Comparison of ENCODE assay signal across 18 cellular contexts in the genomic region with DNA sequence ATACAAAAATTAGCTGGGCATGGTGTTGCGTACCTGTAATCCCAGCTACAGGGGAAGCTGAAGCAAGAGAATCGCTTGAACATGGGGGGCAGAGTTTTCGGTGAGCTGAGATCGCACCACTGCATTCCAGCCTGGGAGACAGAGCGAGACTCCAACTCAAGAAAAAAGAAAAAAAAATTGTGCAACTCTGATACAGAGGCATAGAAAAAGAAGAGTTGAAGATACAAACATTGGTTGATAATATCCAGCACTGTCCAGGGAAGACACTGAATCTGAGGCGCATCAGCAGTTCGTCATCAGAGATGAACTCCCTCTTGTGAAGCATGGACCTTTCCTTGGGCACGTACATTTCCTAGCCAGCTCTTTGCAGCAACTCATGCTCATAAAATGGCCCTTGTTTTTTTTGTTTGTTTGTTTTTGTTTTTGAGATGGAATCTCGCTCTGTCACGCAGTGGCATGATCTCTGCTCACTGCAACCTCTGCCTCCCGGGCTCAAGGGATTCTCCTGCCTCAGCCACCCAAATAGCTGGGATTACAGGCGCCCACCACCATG. TPM values are rescaled to one million over a fixed set of nuclear protein-coding genes. Genes with fewer than 3 reads are reported as not detected.
"Had no signal": no experiment of that assay in that cellular context is flagged by ENCODE, and none has a peak within 500 bp of the region (broad histone marks: within the 10 kb centered on the region; RNA-seq: fewer than 3 reads in every experiment).

No MANE protein-coding gene starts in this region.

- H3K4me1 ChIP-seq: esophagus muscularis mucosa had no signal

- H3K9me3 ChIP-seq: esophagus muscularis mucosa, gastrocnemius medialis, heart right ventricle, ovary had no signal

- ATAC-seq: heart right ventricle, right cardiac atrium had no signal

- H3K27ac ChIP-seq: dorsolateral prefrontal cortex, esophagus muscularis mucosa, gastrocnemius medialis, ovary had no signal

- FAIRE-seq: endometrium, islet of Langerhans had no signal

- DNase-seq: cortex of kidney; dorsolateral prefrontal cortex; effector CD8-positive, alpha-beta T cell; gastrocnemius medialis; heart right ventricle; hypothalamus; kidney glomerular epithelial cell; mesendoderm; naive B cell; ovary; right cardiac atrium; stimulated activated CD4-positive, alpha-beta T cell treated with anti-CD3 and anti-CD28 coated beads, Interleukin-2, amount 100 ng/mL, for 48 hours; stimulated activated naive CD4-positive, alpha-beta T cell treated with Interleukin-2 at 50 U/mL for 16 hours had no signal

- H3K4me3 ChIP-seq: dorsolateral prefrontal cortex, esophagus muscularis mucosa, gastrocnemius medialis, heart right ventricle, ovary, smooth muscle cell had no signal

- H3K4me2 ChIP-seq: smooth muscle cell had no signal

- H3K27me3 ChIP-seq: dorsolateral prefrontal cortex, esophagus muscularis mucosa, gastrocnemius medialis, heart right ventricle, ovary had no signal

- H3K36me3 ChIP-seq: esophagus muscularis mucosa, gastrocnemius medialis, heart right ventricle, ovary had no signal

- H3K4me3 Mint-ChIP-seq: naive B cell had no signal

RNA-seq across cellular contexts. Expression of a gene that starts 16.7 kb away (rescaled TPM):
- polyA plus RNA-seq: neural cell had no signal
